15 cellular contexts compared by ENCODE assay signal in genomic region chr2:74735544-74735943, GRCh38.
DNase-seq lines count a peak whose midpoint lies in the region; ATAC-seq and TF ChIP-seq lines count a peak whose summit lies in the region.
"Had no signal": no experiment of that assay in that cellular context is flagged by ENCODE, and none has a peak within 500 bp of the region (broad histone marks: within the 10 kb centered on the region; RNA-seq: fewer than 3 reads in every experiment).

No MANE protein-coding gene starts in this region.

- H4K20me1 ChIP-seq in GM23248 (ENCODE audit: insufficient read depth) = no peaks in the 10 kb centered on the region

- H3K27me3 ChIP-seq in GM23248 (replicated peaks; ENCODE audit: insufficient read depth) = no peaks in the 10 kb centered on the region
- H3K27me3 ChIP-seq: hepatocyte, stomach had no signal

- POLR2A ChIA-PET in HEK293T (lab: Yijun Ruan, JAX) = no interaction called here

- 28 to 30% methylated on average over 3 of the region's 3 CpGs for WGBS in GM23248 (ENCODE audit: low coverage in 1 of 2, low lambda C conversion rate in 2 of 2, missing lambda C conversion rate in 2 of 2), 2 experiments

- no peak overlapping the region for H3K27ac ChIP-seq in GM23248
- H3K27ac ChIP-seq: hepatocyte, RWPE1, stomach had no signal

- H3F3A ChIP-seq in GM23248 (ENCODE audit: insufficient read depth) = peaks cover 13% of the 10 kb centered on the region; the same call in 1 of the 2 replicates

- ATAC-seq in left ventricle myocardium superior (no peak), GM18907 (IDR thresholded peaks at IDR 0.05; ENCODE audit: unreplicated experiment) (no peak), HG03342 (IDR thresholded peaks at IDR 0.05; ENCODE audit: unreplicated experiment) (no peak)
- ATAC-seq: GM12878 had no signal

- H3K9ac ChIP-seq in GM23248 = no peak overlapping the region

- CTCF ChIA-PET in HEK293T (lab: Yijun Ruan, JAX) = no interaction called here

- peak overlapping the region; percentile 44 for H2AFZ ChIP-seq in GM23248
- H2AFZ ChIP-seq: hepatocyte had no signal

- H3K4me2 ChIP-seq in GM23248 (ENCODE audit: unreplicated experiment) = no peak overlapping the region
- H3K4me2 ChIP-seq: hepatocyte had no signal

- in situ Hi-C loops in GM23248 (cut with MboI) = no loop called here

- peak; percentile 27 for DNase-seq in GM23248
- peak; percentile 50 to 79 for DNase-seq in NCI-H2081 (lab: John Stamatoyannopoulos, UW)
- DNase-seq in SK-N-DZ (ENCODE audit: low spot score) = peak; percentile 82
- peak; percentile 43 for DNase-seq in iPS-NIHi11 (ENCODE audit: low spot score)
- DNase-seq in left ventricle myocardium superior = no peak
- no peak for DNase-seq in HEK293T (ENCODE audit: extremely low spot score)
- DNase-seq: activated CD8-positive, alpha-beta memory T cell treated with anti-CD3 and anti-CD28 coated beads, Interleukin-2, amount 50 U/mL, for 4 hours; MV-4-11; stimulated activated CD4-positive, alpha-beta T cell treated with anti-CD3 and anti-CD28 coated beads, Interleukin-4, amount 100 ng/mL, for 1 hour; stomach had no signal

- intact Hi-C loops in left ventricle myocardium superior (cut with micrococcal nuclease) = no loop called here

- no peaks in the 10 kb centered on the region for H3K9me2 ChIP-seq in GM23248 (ENCODE audit: insufficient read depth)

- peaks cover 29% of the 10 kb centered on the region for H3K4me1 ChIP-seq in GM23248 (ENCODE audit: insufficient read depth)

- H3K79me2 ChIP-seq in GM23248 (ENCODE audit: insufficient read depth) = no peaks in the 10 kb centered on the region
- H3K79me2 ChIP-seq: hepatocyte had no signal

- H3K36me3 ChIP-seq in GM23248 (ENCODE audit: low read depth) = no peaks in the 10 kb centered on the region
- H3K36me3 ChIP-seq: stomach had no signal

- H3K4me3 ChIP-seq in GM23248 = no peak overlapping the region
- H3K4me3 ChIP-seq: GM12878, hepatocyte, stomach had no signal

- no peaks in the 10 kb centered on the region for H3K9me3 ChIP-seq in GM23248 (ENCODE audit: low read depth)

TF ChIP-seq in HEK293T, 16 proteins besides CTCF, POLR2A, EP300 and RAD21:
- TF ChIP-seq PKNOX1 (IDR thresholded peaks at IDR 0.05) (no peak), ELF4 (IDR thresholded peaks at IDR 0.05) (no peak), LEF1 (IDR thresholded peaks at IDR 0.05; ENCODE audit: borderline replicate concordance) (no peak), SUZ12 (IDR thresholded peaks at IDR 0.05) (no peak), TARDBP (IDR thresholded peaks at IDR 0.05) (no peak), ZNF384 (IDR thresholded peaks at IDR 0.05) (no peak), L3MBTL2 (conservative IDR thresholded peaks at IDR 0.05) (no peak), FOXM1 (IDR thresholded peaks at IDR 0.05; ENCODE audit: borderline replicate concordance) (no peak), NFRKB (IDR thresholded peaks at IDR 0.05) (no peak), SP1 (IDR thresholded peaks at IDR 0.05) (no peak), BHLHE40 (IDR thresholded peaks at IDR 0.05; ENCODE audit: borderline replicate concordance) (no peak)

Comparison
In these comparisons a context has a peak if more than half of its experiments do, and no peak if none do; other contexts are left out.
1. DNase-seq: peak in GM23248 (single experiment), NCI-H2081 (2 of 2), SK-N-DZ (single experiment) and iPS-NIHi11 (single experiment); none in left ventricle myocardium superior (single experiment) and HEK293T (single experiment).